Comparison of ENCODE assay signal across 1 cellular context in genomic region chr21:42314616-42315295, GRCh38.
TF ChIP-seq lines count a peak whose summit lies in the region.

No MANE protein-coding gene starts in this region.

TF ChIP-seq in HepG2, 621 proteins besides CTCF, POLR2A, EP300 and RAD21:
- TF ChIP-seq HNF4A (CRISPR knock-in tag; IDR thresholded peaks at IDR 0.05) = peak; percentile 25; the same call in 1 of the 2 replicates
- TF ChIP-seq ZNF800 (CRISPR knock-in tag; IDR thresholded peaks at IDR 0.05) = no peak
- TF ChIP-seq CEBPG (CRISPR knock-in tag; IDR thresholded peaks at IDR 0.05) = 0 out of 2 replicates have a peak, but pooled peaks have one; percentile 8
- TF ChIP-seq ZNF296 (CRISPR knock-in tag; conservative IDR thresholded peaks at IDR 0.05) = 0 out of 2 replicates have a peak, but pooled peaks have one; percentile 44
- TF ChIP-seq POLR2AphosphoS5 (IDR thresholded peaks at IDR 0.05; ENCODE audit: low read depth, low read length) = no peak
- TF ChIP-seq AKAP8 (CRISPR knock-in tag; IDR thresholded peaks at IDR 0.05) = no peak
- peak; percentile 98 for TF ChIP-seq ZNF629 (CRISPR knock-in tag; conservative IDR thresholded peaks at IDR 0.05)
- TF ChIP-seq RAD51 (IDR thresholded peaks at IDR 0.05; ENCODE audit: borderline replicate concordance) = no peak
- no peak for TF ChIP-seq SOX13 (IDR thresholded peaks at IDR 0.05)
- TF ChIP-seq SOX13 (CRISPR knock-in tag; conservative IDR thresholded peaks at IDR 0.05 in 1 of 2, IDR thresholded peaks at IDR 0.05 in 1 of 2) = peak in 1 of 2 experiments; percentile 57; a peak in 1 of 4 replicates
- no peak for TF ChIP-seq ZKSCAN8 (CRISPR knock-in tag; IDR thresholded peaks at IDR 0.05; ENCODE audit: borderline replicate concordance)
- TF ChIP-seq ZBTB46 (CRISPR knock-in tag; IDR thresholded peaks at IDR 0.05; ENCODE audit: borderline replicate concordance) = no peak
- no peak for TF ChIP-seq MEF2D (CRISPR knock-in tag; IDR thresholded peaks at IDR 0.05)
- 0 out of 2 replicates have a peak, but pooled peaks have one; percentile 81 for TF ChIP-seq ZNF224 (CRISPR knock-in tag; IDR thresholded peaks at IDR 0.05)
- TF ChIP-seq NFKBIZ (CRISPR knock-in tag; IDR thresholded peaks at IDR 0.05) = no peak
- no peak for TF ChIP-seq RFX3 (CRISPR knock-in tag; IDR thresholded peaks at IDR 0.05)
- no peak for TF ChIP-seq NCOA2 (CRISPR knock-in tag; IDR thresholded peaks at IDR 0.05)
- TF ChIP-seq RORA (CRISPR knock-in tag; IDR thresholded peaks at IDR 0.05) = no peak
- TF ChIP-seq TMF1 (CRISPR knock-in tag; IDR thresholded peaks at IDR 0.05; ENCODE audit: low read depth) = no peak
- TF ChIP-seq ZBTB33 (CRISPR knock-in tag; IDR thresholded peaks at IDR 0.05) = no peak
- no peak for TF ChIP-seq SMARCE1 (IDR thresholded peaks at IDR 0.05; ENCODE audit: borderline replicate concordance)
- TF ChIP-seq MED1 (CRISPR knock-in tag; IDR thresholded peaks at IDR 0.05) = no peak
- no peak for TF ChIP-seq SMAD3 (CRISPR knock-in tag; IDR thresholded peaks at IDR 0.05)
- TF ChIP-seq ATF7-NPFF (CRISPR knock-in tag; IDR thresholded peaks at IDR 0.05; ENCODE audit: low read depth) = no peak
- TF ChIP-seq KDM1A (CRISPR knock-in tag; IDR thresholded peaks at IDR 0.05) = peak; percentile 80
- no peak for TF ChIP-seq IRF1 (CRISPR knock-in tag; IDR thresholded peaks at IDR 0.05; ENCODE audit: low read depth)
- TF ChIP-seq RCOR2 (CRISPR knock-in tag; IDR thresholded peaks at IDR 0.05) = peak; percentile 66; the same call in 1 of the 2 replicates
- TF ChIP-seq ZFP36L2 (CRISPR knock-in tag; IDR thresholded peaks at IDR 0.05) = no peak
- TF ChIP-seq NFKB2 (CRISPR knock-in tag; IDR thresholded peaks at IDR 0.05; ENCODE audit: borderline replicate concordance) = no peak
- TF ChIP-seq CHD4 (IDR thresholded peaks at IDR 0.05; ENCODE audit: borderline replicate concordance, low read length) = peak; percentile 93; the same call in 1 of the 2 replicates
- TF ChIP-seq BRF2 (CRISPR knock-in tag; IDR thresholded peaks at IDR 0.05) = no peak
- TF ChIP-seq SMARCC2 (IDR thresholded peaks at IDR 0.05) = no peak
- no peak for TF ChIP-seq ZNF569 (CRISPR knock-in tag; IDR thresholded peaks at IDR 0.05; ENCODE audit: borderline replicate concordance)
- no peak for TF ChIP-seq ZNF616 (CRISPR knock-in tag; IDR thresholded peaks at IDR 0.05; ENCODE audit: low read depth)
- no peak for TF ChIP-seq RBFOX2 (IDR thresholded peaks at IDR 0.05; ENCODE audit: low read depth, low read length)
- peak; percentile 47; the same call in 1 of the 2 replicates for TF ChIP-seq ZMYM2 (CRISPR knock-in tag; IDR thresholded peaks at IDR 0.05)
- no peak for TF ChIP-seq ZNF225 (CRISPR knock-in tag; IDR thresholded peaks at IDR 0.05)
- no peak for TF ChIP-seq ZIK1 (CRISPR knock-in tag; IDR thresholded peaks at IDR 0.05; ENCODE audit: borderline replicate concordance, low read depth)
- TF ChIP-seq ZNF468 (CRISPR knock-in tag; IDR thresholded peaks at IDR 0.05) = peak; percentile 28; the same call in 1 of the 2 replicates
- TF ChIP-seq ZFP1 (CRISPR knock-in tag; IDR thresholded peaks at IDR 0.05) = no peak
- peak; percentile 30; the same call in 1 of the 2 replicates for TF ChIP-seq ZNF605 (CRISPR knock-in tag; IDR thresholded peaks at IDR 0.05)
- 0 out of 2 replicates have a peak, but pooled peaks have one; percentile 25 for TF ChIP-seq HBP1 (CRISPR knock-in tag; IDR thresholded peaks at IDR 0.05; ENCODE audit: low read depth)
- TF ChIP-seq ZMYM3 (CRISPR knock-in tag; IDR thresholded peaks at IDR 0.05) = peak; percentile 91
- no peak for TF ChIP-seq GRHL1 (CRISPR knock-in tag; conservative IDR thresholded peaks at IDR 0.05)
- 0 out of 2 replicates have a peak, but pooled peaks have one; percentile 2 for TF ChIP-seq ZNF710 (CRISPR knock-in tag; IDR thresholded peaks at IDR 0.05; ENCODE audit: borderline replicate concordance)
- no peak for TF ChIP-seq ZNF430 (CRISPR knock-in tag; IDR thresholded peaks at IDR 0.05)
- peak; percentile 35 for TF ChIP-seq TCF7 (IDR thresholded peaks at IDR 0.05; ENCODE audit: low read depth)
- no peak for TF ChIP-seq SMAD1 (CRISPR knock-in tag; IDR thresholded peaks at IDR 0.05; ENCODE audit: borderline replicate concordance, low read depth)
